Comparison of ENCODE assay signal across 8 cellular contexts in genomic region chr16:21757080-21757671, GRCh38.
DNase-seq lines count a peak whose midpoint lies in the region; ATAC-seq and TF ChIP-seq lines count a peak whose summit lies in the region.
"Not testable (repeated sequence)": the region's sequence is repeated elsewhere in the genome, so short reads cannot be mapped to it uniquely, and the experiment has no call there.

No MANE protein-coding gene starts in this region.

- not testable (repeated sequence) for H3K9me3 Mint-ChIP-seq in central memory CD8-positive, alpha-beta T cell; stimulated activated naive CD8-positive, alpha-beta T cell treated with anti-CD3 and anti-CD28 coated beads, Interleukin-15, amount 100 ng/mL, for 72 hours

- not testable (repeated sequence) for H3K9me3 ChIP-seq in T-helper 17 cell (ENCODE audit: control insufficient read depth, low read length, poor library complexity, severe bottlenecking); right lobe of liver

- WGBS in right lobe of liver (ENCODE audit: insufficient coverage, low coverage, low lambda C conversion rate, missing lambda C conversion rate), result no CpG with 5 or more reads among the region's 31 CpGs

- not testable (repeated sequence) for H3K4me1 Mint-ChIP-seq in T-helper 17 cell; central memory CD8-positive, alpha-beta T cell; stimulated activated naive CD8-positive, alpha-beta T cell treated with anti-CD3 and anti-CD28 coated beads, Interleukin-15, amount 100 ng/mL, for 72 hours

- H3K4me3 ChIP-seq in right lobe of liver, result not testable (repeated sequence)

- H3K27ac ChIP-seq in right lobe of liver, result not testable (repeated sequence)

- ATAC-seq in GM18520 (IDR thresholded peaks at IDR 0.05; ENCODE audit: unreplicated experiment) (peak; percentile 64), GM21381 (IDR thresholded peaks at IDR 0.05; ENCODE audit: unreplicated experiment) (peak; percentile 86), HG02678 (IDR thresholded peaks at IDR 0.05; ENCODE audit: unreplicated experiment) (peak; percentile 82), HG03159 (IDR thresholded peaks at IDR 0.05; ENCODE audit: unreplicated experiment) (peak; percentile 83), T-helper 17 cell (peak; percentile 98), right lobe of liver (peak; percentile 98 to 100 (median 100))
- ATAC-seq in central memory CD8-positive, alpha-beta T cell (replicated peaks; ENCODE audit: extremely low read depth, poor library complexity, severe bottlenecking), result peak; percentile 92
- ATAC-seq in stimulated activated naive CD8-positive, alpha-beta T cell treated with anti-CD3 and anti-CD28 coated beads, Interleukin-15, amount 100 ng/mL, for 72 hours, result peak; percentile 90

- not testable (repeated sequence) for H3K4me3 Mint-ChIP-seq in T-helper 17 cell; central memory CD8-positive, alpha-beta T cell; stimulated activated naive CD8-positive, alpha-beta T cell treated with anti-CD3 and anti-CD28 coated beads, Interleukin-15, amount 100 ng/mL, for 72 hours

- H3K27me3 ChIP-seq in right lobe of liver, result not testable (repeated sequence)

- TF ChIP-seq CTCF in right lobe of liver (IDR thresholded peaks at IDR 0.05), result not testable (repeated sequence)

- H3K27me3 Mint-ChIP-seq in T-helper 17 cell; central memory CD8-positive, alpha-beta T cell; stimulated activated naive CD8-positive, alpha-beta T cell treated with anti-CD3 and anti-CD28 coated beads, Interleukin-15, amount 100 ng/mL, for 72 hours: not testable (repeated sequence)

- not testable (repeated sequence) for H3K36me3 Mint-ChIP-seq in T-helper 17 cell (ENCODE audit: low read depth); central memory CD8-positive, alpha-beta T cell (ENCODE audit: insufficient read depth)

- TF ChIP-seq POLR2A in right lobe of liver (IDR thresholded peaks at IDR 0.05), result not testable (repeated sequence)

- intact Hi-C loops in right lobe of liver (cut with DNase I), result not testable (repeated sequence)

- H3K27ac Mint-ChIP-seq in T-helper 17 cell; central memory CD8-positive, alpha-beta T cell (ENCODE audit: low read depth); stimulated activated naive CD8-positive, alpha-beta T cell treated with anti-CD3 and anti-CD28 coated beads, Interleukin-15, amount 100 ng/mL, for 72 hours: not testable (repeated sequence)

- not testable (repeated sequence) for H3K36me3 ChIP-seq in right lobe of liver

- H3K4me1 ChIP-seq in right lobe of liver, result not testable (repeated sequence)

- DNase-seq in T-helper 17 cell; central memory CD8-positive, alpha-beta T cell (ENCODE audit: low spot score in 2 of 2); right lobe of liver; stimulated activated naive CD8-positive, alpha-beta T cell treated with anti-CD3 and anti-CD28 coated beads, Interleukin-15, amount 100 ng/mL, for 72 hours: not testable (repeated sequence)
